1 cellular context compared by ENCODE assay signal in the genomic region with DNA sequence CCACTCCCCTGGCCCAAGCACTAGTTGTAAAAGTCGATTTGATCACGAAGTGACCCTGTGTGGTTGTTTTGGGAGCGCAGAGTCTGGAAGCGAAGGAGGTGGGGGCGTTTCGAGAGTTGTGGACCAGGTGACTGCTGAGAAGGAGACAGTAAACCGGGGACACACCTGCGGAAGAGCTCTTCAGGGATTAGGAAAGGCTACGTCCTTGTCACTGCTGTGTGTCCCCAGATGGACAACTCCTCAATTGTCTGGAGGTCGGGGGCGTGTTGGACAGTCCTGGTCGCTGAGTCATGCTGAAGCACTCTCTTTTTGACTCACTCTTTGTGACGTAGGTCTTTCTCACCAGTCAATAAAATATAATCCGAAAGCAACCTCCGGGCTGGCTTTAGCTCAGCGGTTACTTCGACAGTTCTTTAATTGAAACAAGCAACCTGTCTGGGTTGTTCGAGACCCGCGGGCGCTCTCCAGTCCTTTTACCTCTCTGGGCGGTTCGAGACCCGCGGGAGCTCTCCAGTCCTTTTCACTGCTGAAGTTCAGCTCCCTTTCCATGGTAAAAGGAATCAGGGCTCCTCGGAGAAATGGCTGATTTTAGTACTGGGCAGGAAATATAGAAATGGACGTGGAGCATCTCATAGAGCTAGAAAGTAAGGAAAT.
A peak's percentile ranks its signal among the peaks of the same experiment; 100 is the strongest.
TF ChIP-seq lines count a peak whose summit lies in the region.

No MANE protein-coding gene starts in this region.

TF ChIP-seq in GM12878, 131 proteins besides CTCF, POLR2A, EP300 and RAD21 (continues in another document):
- TF ChIP-seq, protein P1, sequence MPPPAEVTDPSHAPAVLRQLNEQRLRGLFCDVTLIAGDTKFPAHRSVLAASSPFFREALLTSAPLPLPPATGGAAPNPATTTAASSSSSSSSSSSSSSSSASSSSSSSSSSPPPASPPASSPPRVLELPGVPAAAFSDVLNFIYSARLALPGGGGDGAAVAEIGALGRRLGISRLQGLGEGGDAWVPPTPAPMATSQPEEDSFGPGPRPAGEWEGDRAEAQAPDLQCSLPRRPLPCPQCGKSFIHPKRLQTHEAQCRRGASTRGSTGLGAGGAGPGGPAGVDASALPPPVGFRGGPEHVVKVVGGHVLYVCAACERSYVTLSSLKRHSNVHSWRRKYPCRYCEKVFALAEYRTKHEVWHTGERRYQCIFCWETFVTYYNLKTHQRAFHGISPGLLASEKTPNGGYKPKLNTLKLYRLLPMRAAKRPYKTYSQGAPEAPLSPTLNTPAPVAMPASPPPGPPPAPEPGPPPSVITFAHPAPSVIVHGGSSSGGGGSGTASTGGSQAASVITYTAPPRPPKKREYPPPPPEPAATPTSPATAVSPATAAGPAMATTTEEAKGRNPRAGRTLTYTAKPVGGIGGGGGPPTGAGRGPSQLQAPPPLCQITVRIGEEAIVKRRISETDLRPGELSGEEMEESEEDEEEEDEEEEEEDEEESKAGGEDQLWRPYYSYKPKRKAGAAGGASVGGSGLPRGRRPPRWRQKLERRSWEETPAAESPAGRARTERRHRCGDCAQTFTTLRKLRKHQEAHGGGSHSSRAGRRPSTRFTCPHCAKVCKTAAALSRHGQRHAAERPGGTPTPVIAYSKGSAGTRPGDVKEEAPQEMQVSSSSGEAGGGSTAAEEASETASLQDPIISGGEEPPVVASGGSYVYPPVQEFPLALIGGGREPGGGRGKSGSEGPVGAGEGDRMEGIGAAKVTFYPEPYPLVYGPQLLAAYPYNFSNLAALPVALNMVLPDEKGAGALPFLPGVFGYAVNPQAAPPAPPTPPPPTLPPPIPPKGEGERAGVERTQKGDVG (CRISPR knock-in tag; IDR thresholded peaks at IDR 0.05) = no peak
- TF ChIP-seq SMARCA5 (IDR thresholded peaks at IDR 0.05) = peak; percentile 87; the same call in 1 of the 2 replicates
- no peak for TF ChIP-seq POLR2AphosphoS2 (IDR thresholded peaks at IDR 0.05; ENCODE audit: low read depth, low read length)
- TF ChIP-seq SIN3A (IDR thresholded peaks at IDR 0.05; ENCODE audit: low read depth, low read length) = peak; percentile 84
- TF ChIP-seq, protein P2, sequence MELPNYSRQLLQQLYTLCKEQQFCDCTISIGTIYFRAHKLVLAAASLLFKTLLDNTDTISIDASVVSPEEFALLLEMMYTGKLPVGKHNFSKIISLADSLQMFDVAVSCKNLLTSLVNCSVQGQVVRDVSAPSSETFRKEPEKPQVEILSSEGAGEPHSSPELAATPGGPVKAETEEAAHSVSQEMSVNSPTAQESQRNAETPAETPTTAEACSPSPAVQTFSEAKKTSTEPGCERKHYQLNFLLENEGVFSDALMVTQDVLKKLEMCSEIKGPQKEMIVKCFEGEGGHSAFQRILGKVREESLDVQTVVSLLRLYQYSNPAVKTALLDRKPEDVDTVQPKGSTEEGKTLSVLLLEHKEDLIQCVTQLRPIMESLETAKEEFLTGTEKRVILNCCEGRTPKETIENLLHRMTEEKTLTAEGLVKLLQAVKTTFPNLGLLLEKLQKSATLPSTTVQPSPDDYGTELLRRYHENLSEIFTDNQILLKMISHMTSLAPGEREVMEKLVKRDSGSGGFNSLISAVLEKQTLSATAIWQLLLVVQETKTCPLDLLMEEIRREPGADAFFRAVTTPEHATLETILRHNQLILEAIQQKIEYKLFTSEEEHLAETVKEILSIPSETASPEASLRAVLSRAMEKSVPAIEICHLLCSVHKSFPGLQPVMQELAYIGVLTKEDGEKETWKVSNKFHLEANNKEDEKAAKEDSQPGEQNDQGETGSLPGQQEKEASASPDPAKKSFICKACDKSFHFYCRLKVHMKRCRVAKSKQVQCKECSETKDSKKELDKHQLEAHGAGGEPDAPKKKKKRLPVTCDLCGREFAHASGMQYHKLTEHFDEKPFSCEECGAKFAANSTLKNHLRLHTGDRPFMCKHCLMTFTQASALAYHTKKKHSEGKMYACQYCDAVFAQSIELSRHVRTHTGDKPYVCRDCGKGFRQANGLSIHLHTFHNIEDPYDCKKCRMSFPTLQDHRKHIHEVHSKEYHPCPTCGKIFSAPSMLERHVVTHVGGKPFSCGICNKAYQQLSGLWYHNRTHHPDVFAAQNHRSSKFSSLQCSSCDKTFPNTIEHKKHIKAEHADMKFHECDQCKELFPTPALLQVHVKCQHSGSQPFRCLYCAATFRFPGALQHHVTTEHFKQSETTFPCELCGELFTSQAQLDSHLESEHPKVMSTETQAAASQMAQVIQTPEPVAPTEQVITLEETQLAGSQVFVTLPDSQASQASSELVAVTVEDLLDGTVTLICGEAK (IDR thresholded peaks at IDR 0.05; ENCODE audit: borderline replicate concordance) = peak; percentile 85
- peak; percentile 100 for TF ChIP-seq BACH1 (IDR thresholded peaks at IDR 0.05; ENCODE audit: borderline replicate concordance)
- peak; percentile 89 for TF ChIP-seq IKZF1 (conservative IDR thresholded peaks at IDR 0.05)
- peak; percentile 96 for TF ChIP-seq RB1 (IDR thresholded peaks at IDR 0.05; ENCODE audit: borderline replicate concordance)
- peak; percentile 73; the same call in 1 of the 2 replicates for TF ChIP-seq TCF7 (IDR thresholded peaks at IDR 0.05; ENCODE audit: borderline replicate concordance)
- 0 out of 2 replicates have a peak, but pooled peaks have one; percentile 65 for TF ChIP-seq ESRRA (IDR thresholded peaks at IDR 0.05; ENCODE audit: low read length)
- TF ChIP-seq MEF2B (IDR thresholded peaks at IDR 0.05; ENCODE audit: partially characterized antibody, poor library complexity, severe bottlenecking) = no peak
- TF ChIP-seq STAT3 (IDR thresholded peaks at IDR 0.05; ENCODE audit: low read depth, low read length) = peak; percentile 65; the same call in 1 of the 2 replicates
- no peak for TF ChIP-seq BRCA1 (IDR thresholded peaks at IDR 0.05; ENCODE audit: low read depth, low read length)
- TF ChIP-seq EZH2 (IDR thresholded peaks at IDR 0.05; ENCODE audit: borderline replicate concordance, control insufficient read depth, low read depth, low read length) = no peak
- no peak; the same call in 1 of the 2 replicates for TF ChIP-seq ZNF384 (IDR thresholded peaks at IDR 0.05; ENCODE audit: borderline replicate concordance, low read depth, low read length)
- TF ChIP-seq ASH2L (IDR thresholded peaks at IDR 0.05; ENCODE audit: borderline replicate concordance, low read depth) = peak; percentile 95; the same call in 1 of the 2 replicates
- peak; percentile 98 for TF ChIP-seq TBL1XR1 (IDR thresholded peaks at IDR 0.05; ENCODE audit: low read depth, low read length)
- TF ChIP-seq, protein P3, sequence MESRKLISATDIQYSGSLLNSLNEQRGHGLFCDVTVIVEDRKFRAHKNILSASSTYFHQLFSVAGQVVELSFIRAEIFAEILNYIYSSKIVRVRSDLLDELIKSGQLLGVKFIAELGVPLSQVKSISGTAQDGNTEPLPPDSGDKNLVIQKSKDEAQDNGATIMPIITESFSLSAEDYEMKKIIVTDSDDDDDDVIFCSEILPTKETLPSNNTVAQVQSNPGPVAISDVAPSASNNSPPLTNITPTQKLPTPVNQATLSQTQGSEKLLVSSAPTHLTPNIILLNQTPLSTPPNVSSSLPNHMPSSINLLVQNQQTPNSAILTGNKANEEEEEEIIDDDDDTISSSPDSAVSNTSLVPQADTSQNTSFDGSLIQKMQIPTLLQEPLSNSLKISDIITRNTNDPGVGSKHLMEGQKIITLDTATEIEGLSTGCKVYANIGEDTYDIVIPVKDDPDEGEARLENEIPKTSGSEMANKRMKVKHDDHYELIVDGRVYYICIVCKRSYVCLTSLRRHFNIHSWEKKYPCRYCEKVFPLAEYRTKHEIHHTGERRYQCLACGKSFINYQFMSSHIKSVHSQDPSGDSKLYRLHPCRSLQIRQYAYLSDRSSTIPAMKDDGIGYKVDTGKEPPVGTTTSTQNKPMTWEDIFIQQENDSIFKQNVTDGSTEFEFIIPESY (IDR thresholded peaks at IDR 0.05) = no peak
- 0 out of 2 replicates have a peak, but pooled peaks have one; percentile 32 for TF ChIP-seq RFX5 (IDR thresholded peaks at IDR 0.05; ENCODE audit: low read depth, low read length)
- no peak for TF ChIP-seq RBBP5 (conservative IDR thresholded peaks at IDR 0.05)
- TF ChIP-seq, protein P4, sequence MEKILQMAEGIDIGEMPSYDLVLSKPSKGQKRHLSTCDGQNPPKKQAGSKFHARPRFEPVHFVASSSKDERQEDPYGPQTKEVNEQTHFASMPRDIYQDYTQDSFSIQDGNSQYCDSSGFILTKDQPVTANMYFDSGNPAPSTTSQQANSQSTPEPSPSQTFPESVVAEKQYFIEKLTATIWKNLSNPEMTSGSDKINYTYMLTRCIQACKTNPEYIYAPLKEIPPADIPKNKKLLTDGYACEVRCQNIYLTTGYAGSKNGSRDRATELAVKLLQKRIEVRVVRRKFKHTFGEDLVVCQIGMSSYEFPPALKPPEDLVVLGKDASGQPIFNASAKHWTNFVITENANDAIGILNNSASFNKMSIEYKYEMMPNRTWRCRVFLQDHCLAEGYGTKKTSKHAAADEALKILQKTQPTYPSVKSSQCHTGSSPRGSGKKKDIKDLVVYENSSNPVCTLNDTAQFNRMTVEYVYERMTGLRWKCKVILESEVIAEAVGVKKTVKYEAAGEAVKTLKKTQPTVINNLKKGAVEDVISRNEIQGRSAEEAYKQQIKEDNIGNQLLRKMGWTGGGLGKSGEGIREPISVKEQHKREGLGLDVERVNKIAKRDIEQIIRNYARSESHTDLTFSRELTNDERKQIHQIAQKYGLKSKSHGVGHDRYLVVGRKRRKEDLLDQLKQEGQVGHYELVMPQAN (conservative IDR thresholded peaks at IDR 0.05) = peak; percentile 85
- peak; percentile 44 to 50; a peak in 1 of 4 replicates for TF ChIP-seq BHLHE40 (IDR thresholded peaks at IDR 0.05; ENCODE audit: borderline replicate concordance in 1 of 2, low read depth in 2 of 2, low read length in 1 of 2)
- TF ChIP-seq, protein P5, sequence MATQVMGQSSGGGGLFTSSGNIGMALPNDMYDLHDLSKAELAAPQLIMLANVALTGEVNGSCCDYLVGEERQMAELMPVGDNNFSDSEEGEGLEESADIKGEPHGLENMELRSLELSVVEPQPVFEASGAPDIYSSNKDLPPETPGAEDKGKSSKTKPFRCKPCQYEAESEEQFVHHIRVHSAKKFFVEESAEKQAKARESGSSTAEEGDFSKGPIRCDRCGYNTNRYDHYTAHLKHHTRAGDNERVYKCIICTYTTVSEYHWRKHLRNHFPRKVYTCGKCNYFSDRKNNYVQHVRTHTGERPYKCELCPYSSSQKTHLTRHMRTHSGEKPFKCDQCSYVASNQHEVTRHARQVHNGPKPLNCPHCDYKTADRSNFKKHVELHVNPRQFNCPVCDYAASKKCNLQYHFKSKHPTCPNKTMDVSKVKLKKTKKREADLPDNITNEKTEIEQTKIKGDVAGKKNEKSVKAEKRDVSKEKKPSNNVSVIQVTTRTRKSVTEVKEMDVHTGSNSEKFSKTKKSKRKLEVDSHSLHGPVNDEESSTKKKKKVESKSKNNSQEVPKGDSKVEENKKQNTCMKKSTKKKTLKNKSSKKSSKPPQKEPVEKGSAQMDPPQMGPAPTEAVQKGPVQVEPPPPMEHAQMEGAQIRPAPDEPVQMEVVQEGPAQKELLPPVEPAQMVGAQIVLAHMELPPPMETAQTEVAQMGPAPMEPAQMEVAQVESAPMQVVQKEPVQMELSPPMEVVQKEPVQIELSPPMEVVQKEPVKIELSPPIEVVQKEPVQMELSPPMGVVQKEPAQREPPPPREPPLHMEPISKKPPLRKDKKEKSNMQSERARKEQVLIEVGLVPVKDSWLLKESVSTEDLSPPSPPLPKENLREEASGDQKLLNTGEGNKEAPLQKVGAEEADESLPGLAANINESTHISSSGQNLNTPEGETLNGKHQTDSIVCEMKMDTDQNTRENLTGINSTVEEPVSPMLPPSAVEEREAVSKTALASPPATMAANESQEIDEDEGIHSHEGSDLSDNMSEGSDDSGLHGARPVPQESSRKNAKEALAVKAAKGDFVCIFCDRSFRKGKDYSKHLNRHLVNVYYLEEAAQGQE (IDR thresholded peaks at IDR 0.05; ENCODE audit: low read depth, low read length) = peak; percentile 92
- TF ChIP-seq MEF2A (IDR thresholded peaks at IDR 0.05; ENCODE audit: insufficient read depth, low read depth, low read length) = peak; percentile 77
- TF ChIP-seq SRF (IDR thresholded peaks at IDR 0.05; ENCODE audit: low read depth in 2 of 2, low read length in 2 of 2) = 0 out of 4 replicates have a peak, but pooled peaks of 1 of the 2 experiments have one; percentile 77
- peak; percentile 8 for TF ChIP-seq HDAC6 (IDR thresholded peaks at IDR 0.05; ENCODE audit: unreplicated experiment)
- TF ChIP-seq GABPA (IDR thresholded peaks at IDR 0.05; ENCODE audit: low read depth) = peak; percentile 82
- no peak for TF ChIP-seq MYC (IDR thresholded peaks at IDR 0.05; ENCODE audit: insufficient read depth, insufficient read length, insufficient replicate concordance, low read length, severe bottlenecking)
- TF ChIP-seq DPF2 (IDR thresholded peaks at IDR 0.05) = peak; percentile 96
- TF ChIP-seq, protein P6, sequence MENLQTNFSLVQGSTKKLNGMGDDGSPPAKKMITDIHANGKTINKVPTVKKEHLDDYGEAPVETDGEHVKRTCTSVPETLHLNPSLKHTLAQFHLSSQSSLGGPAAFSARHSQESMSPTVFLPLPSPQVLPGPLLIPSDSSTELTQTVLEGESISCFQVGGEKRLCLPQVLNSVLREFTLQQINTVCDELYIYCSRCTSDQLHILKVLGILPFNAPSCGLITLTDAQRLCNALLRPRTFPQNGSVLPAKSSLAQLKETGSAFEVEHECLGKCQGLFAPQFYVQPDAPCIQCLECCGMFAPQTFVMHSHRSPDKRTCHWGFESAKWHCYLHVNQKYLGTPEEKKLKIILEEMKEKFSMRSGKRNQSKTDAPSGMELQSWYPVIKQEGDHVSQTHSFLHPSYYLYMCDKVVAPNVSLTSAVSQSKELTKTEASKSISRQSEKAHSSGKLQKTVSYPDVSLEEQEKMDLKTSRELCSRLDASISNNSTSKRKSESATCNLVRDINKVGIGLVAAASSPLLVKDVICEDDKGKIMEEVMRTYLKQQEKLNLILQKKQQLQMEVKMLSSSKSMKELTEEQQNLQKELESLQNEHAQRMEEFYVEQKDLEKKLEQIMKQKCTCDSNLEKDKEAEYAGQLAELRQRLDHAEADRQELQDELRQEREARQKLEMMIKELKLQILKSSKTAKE (IDR thresholded peaks at IDR 0.05; ENCODE audit: low read depth, poor library complexity, severe bottlenecking) = peak; percentile 96
- TF ChIP-seq ZSCAN29 (IDR thresholded peaks at IDR 0.05) = peak; percentile 95
- TF ChIP-seq, protein P7, sequence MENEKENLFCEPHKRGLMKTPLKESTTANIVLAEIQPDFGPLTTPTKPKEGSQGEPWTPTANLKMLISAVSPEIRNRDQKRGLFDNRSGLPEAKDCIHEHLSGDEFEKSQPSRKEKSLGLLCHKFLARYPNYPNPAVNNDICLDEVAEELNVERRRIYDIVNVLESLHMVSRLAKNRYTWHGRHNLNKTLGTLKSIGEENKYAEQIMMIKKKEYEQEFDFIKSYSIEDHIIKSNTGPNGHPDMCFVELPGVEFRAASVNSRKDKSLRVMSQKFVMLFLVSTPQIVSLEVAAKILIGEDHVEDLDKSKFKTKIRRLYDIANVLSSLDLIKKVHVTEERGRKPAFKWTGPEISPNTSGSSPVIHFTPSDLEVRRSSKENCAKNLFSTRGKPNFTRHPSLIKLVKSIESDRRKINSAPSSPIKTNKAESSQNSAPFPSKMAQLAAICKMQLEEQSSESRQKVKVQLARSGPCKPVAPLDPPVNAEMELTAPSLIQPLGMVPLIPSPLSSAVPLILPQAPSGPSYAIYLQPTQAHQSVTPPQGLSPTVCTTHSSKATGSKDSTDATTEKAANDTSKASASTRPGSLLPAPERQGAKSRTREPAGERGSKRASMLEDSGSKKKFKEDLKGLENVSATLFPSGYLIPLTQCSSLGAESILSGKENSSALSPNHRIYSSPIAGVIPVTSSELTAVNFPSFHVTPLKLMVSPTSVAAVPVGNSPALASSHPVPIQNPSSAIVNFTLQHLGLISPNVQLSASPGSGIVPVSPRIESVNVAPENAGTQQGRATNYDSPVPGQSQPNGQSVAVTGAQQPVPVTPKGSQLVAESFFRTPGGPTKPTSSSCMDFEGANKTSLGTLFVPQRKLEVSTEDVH (IDR thresholded peaks at IDR 0.05; ENCODE audit: low read depth, partially characterized antibody) = peak; percentile 28
- TF ChIP-seq CHD4 (IDR thresholded peaks at IDR 0.05) = no peak
- TF ChIP-seq LARP7 (IDR thresholded peaks at IDR 0.05) = peak; percentile 81
- TF ChIP-seq ZNF274 (IDR thresholded peaks at IDR 0.05; ENCODE audit: insufficient read depth, insufficient read length) = no peak
- TF ChIP-seq MXI1 (IDR thresholded peaks at IDR 0.05; ENCODE audit: low read depth, low read length) = peak; percentile 85; the same call in 1 of the 2 replicates
